Comparison of ENCODE assay signal across 11 cellular contexts in genomic region chr2:211033765-211034164, GRCh38.
DNase-seq lines count a peak whose midpoint lies in the region; ATAC-seq and TF ChIP-seq lines count a peak whose summit lies in the region.
"Had no signal": no experiment of that assay in that cellular context is flagged by ENCODE, and none has a peak within 500 bp of the region (broad histone marks: within the 10 kb centered on the region; RNA-seq: fewer than 3 reads in every experiment).

No MANE protein-coding gene starts in this region.

- H3K27ac Mint-ChIP-seq in nephron (no peak overlapping the region), HFFc6 (no peak overlapping the region)
- H3K27ac Mint-ChIP-seq: activated B cell treated with CpG ODN at 0.5 μM for 24 hours; naive thymus-derived CD4-positive, alpha-beta T cell had no signal

- H3K4me1 Mint-ChIP-seq in nephron (no peaks in the 10 kb centered on the region), HFFc6 (ENCODE audit: low read depth) (no peaks in the 10 kb centered on the region)
- H3K4me1 Mint-ChIP-seq: activated B cell treated with CpG ODN at 0.5 μM for 24 hours; naive thymus-derived CD4-positive, alpha-beta T cell had no signal

- ATAC-seq in GM18511 (IDR thresholded peaks at IDR 0.05; ENCODE audit: unreplicated experiment), result no peak
- ATAC-seq: naive thymus-derived CD4-positive, alpha-beta T cell; stimulated activated naive CD8-positive, alpha-beta T cell treated with anti-CD3 and anti-CD28 coated beads, Interleukin-15, Interleukin-2, amounts not matched to agents 100 U/mL and 50 U/mL, for 24 hours had no signal

- peak; percentile 6 for DNase-seq in GM03348 (ENCODE audit: low spot score)
- peak; percentile 2 for DNase-seq in M059J (ENCODE audit: low read depth)
- DNase-seq in astrocyte of the spinal cord (ENCODE audit: low read depth, low spot score), result no peak
- no peak for DNase-seq in NCI-H1436 treated with DMSO at 0.1 percent for 48 hours (lab: John Stamatoyannopoulos, UW)
- no peak for DNase-seq in HFFc6
- DNase-seq in activated CD4-positive, alpha-beta T cell treated with anti-CD3 and anti-CD28 coated beads, Interleukin-2, amount 50 U/mL, for 4 hours, result no peak
- DNase-seq: activated B cell treated with CpG ODN at 0.5 μM for 24 hours; naive thymus-derived CD4-positive, alpha-beta T cell; stimulated activated naive CD8-positive, alpha-beta T cell treated with anti-CD3 and anti-CD28 coated beads, Interleukin-15, Interleukin-2, amounts not matched to agents 100 U/mL and 50 U/mL, for 24 hours had no signal

- no peak overlapping the region for H3K4me3 ChIP-seq in astrocyte of the spinal cord (ENCODE audit: low read depth, low read length)

- H3K9me3 Mint-ChIP-seq in nephron (no peaks in the 10 kb centered on the region), HFFc6 (peaks cover 49% of the 10 kb centered on the region)
- H3K9me3 Mint-ChIP-seq: activated B cell treated with CpG ODN at 0.5 μM for 24 hours had no signal

- no peaks in the 10 kb centered on the region for H3K27me3 Mint-ChIP-seq in nephron (ENCODE audit: low read depth)
- no peaks in the 10 kb centered on the region for H3K27me3 Mint-ChIP-seq in HFFc6 (ENCODE audit: insufficient read depth)
- H3K27me3 Mint-ChIP-seq: activated B cell treated with CpG ODN at 0.5 μM for 24 hours; naive thymus-derived CD4-positive, alpha-beta T cell had no signal

- H3K36me3 Mint-ChIP-seq in nephron (ENCODE audit: low read depth) (no peaks in the 10 kb centered on the region), HFFc6 (ENCODE audit: low read depth) (peaks cover 5% of the 10 kb centered on the region; the same call in 1 of the 2 replicates)
- H3K36me3 Mint-ChIP-seq: naive thymus-derived CD4-positive, alpha-beta T cell had no signal

- TF ChIP-seq CTCF in astrocyte of the spinal cord (IDR thresholded peaks at IDR 0.05; ENCODE audit: low read depth, low read length) (peak; percentile 50), nephron (IDR thresholded peaks at IDR 0.05; ENCODE audit: unreplicated experiment in 3 of 3) (peak; percentile 36 to 46 (median 37)), HFFc6 (IDR thresholded peaks at IDR 0.05) (no peak; the same call in 1 of the 2 replicates)

- no peak overlapping the region for H3K4me3 Mint-ChIP-seq in nephron
- no peak overlapping the region for H3K4me3 Mint-ChIP-seq in HFFc6
- H3K4me3 Mint-ChIP-seq: activated B cell treated with CpG ODN at 0.5 μM for 24 hours; naive thymus-derived CD4-positive, alpha-beta T cell had no signal

- in situ Hi-C loops in astrocyte of the spinal cord (cut with HindIII; ENCODE audit: low sequenced_read_pairs), result no loop called here

Comparison
In these comparisons a context has a peak if more than half of its experiments do, and no peak if none do; other contexts are left out.
1. DNase-seq: peak in GM03348 (single experiment) and M059J (single experiment); none in astrocyte of the spinal cord (single experiment), NCI-H1436 treated with DMSO at 0.1 percent for 48 hours (single experiment), HFFc6 (single experiment) and activated CD4-positive, alpha-beta T cell treated with anti-CD3 and anti-CD28 coated beads, Interleukin-2, amount 50 U/mL, for 4 hours (0 of 2).